Comparison of ENCODE assay signal across 1 cellular context in the genomic region with DNA sequence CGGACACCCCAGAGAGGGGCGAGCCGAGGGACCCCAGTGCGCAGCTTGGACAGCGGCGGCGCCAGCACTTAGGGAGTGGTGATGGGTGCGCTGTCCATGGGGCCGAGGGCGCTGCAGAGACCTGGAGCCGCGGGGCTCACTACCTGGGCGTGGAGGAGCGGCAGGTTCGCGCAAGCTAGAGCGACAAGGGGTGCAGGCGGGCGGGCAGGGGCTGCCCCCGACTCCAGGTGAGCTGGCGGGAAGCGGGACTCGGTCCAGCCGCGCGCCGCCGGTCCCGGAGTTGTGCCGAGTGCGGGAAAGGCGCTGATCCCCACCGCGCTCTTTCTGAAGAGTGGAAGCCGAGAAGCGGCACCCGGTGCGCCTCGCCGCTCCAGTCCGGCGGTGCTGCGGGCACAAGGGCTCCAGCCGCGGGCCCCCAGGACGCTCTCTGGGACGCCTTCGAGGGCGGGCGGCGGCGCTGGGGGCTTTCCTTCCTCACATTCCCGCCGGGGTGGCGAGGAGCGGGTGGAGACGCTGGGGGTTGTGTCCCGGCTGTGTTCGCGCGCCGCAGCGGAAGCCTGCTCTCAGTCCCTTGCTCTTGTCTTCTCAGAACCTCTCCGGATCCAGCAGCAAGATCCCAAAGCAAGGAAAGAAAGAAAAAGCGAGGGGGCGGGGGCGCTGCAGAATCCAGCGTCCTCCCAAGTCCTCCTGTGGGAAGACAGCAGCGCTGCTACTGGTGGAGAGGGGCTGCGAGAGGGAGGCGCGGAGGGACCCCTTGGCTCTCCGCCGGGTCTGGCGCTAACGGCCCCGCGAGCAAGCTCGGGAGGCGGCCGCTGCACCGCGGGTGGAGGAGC.
TF ChIP-seq lines count a peak whose summit lies in the region.

A gene with protein sequence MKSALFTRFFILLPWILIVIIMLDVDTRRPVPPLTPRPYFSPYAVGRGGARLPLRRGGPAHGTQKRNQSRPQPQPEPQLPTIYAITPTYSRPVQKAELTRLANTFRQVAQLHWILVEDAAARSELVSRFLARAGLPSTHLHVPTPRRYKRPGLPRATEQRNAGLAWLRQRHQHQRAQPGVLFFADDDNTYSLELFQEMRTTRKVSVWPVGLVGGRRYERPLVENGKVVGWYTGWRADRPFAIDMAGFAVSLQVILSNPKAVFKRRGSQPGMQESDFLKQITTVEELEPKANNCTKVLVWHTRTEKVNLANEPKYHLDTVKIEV (minus strand): TSS at position 610 of the 833 bp plus-strand sequence. CDS start 631 bp downstream, outside the sequence.

TF ChIP-seq in HCT116, 20 proteins besides CTCF, POLR2A, EP300 and RAD21 (continued from another document):
- TF ChIP-seq, protein P1, sequence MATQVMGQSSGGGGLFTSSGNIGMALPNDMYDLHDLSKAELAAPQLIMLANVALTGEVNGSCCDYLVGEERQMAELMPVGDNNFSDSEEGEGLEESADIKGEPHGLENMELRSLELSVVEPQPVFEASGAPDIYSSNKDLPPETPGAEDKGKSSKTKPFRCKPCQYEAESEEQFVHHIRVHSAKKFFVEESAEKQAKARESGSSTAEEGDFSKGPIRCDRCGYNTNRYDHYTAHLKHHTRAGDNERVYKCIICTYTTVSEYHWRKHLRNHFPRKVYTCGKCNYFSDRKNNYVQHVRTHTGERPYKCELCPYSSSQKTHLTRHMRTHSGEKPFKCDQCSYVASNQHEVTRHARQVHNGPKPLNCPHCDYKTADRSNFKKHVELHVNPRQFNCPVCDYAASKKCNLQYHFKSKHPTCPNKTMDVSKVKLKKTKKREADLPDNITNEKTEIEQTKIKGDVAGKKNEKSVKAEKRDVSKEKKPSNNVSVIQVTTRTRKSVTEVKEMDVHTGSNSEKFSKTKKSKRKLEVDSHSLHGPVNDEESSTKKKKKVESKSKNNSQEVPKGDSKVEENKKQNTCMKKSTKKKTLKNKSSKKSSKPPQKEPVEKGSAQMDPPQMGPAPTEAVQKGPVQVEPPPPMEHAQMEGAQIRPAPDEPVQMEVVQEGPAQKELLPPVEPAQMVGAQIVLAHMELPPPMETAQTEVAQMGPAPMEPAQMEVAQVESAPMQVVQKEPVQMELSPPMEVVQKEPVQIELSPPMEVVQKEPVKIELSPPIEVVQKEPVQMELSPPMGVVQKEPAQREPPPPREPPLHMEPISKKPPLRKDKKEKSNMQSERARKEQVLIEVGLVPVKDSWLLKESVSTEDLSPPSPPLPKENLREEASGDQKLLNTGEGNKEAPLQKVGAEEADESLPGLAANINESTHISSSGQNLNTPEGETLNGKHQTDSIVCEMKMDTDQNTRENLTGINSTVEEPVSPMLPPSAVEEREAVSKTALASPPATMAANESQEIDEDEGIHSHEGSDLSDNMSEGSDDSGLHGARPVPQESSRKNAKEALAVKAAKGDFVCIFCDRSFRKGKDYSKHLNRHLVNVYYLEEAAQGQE (IDR thresholded peaks at IDR 0.05; ENCODE audit: low read depth) = no peak
- TF ChIP-seq JUND (IDR thresholded peaks at IDR 0.05) = no peak
- TF ChIP-seq EZH2 (IDR thresholded peaks at IDR 0.05) = no peak
- TF ChIP-seq, protein P2, sequence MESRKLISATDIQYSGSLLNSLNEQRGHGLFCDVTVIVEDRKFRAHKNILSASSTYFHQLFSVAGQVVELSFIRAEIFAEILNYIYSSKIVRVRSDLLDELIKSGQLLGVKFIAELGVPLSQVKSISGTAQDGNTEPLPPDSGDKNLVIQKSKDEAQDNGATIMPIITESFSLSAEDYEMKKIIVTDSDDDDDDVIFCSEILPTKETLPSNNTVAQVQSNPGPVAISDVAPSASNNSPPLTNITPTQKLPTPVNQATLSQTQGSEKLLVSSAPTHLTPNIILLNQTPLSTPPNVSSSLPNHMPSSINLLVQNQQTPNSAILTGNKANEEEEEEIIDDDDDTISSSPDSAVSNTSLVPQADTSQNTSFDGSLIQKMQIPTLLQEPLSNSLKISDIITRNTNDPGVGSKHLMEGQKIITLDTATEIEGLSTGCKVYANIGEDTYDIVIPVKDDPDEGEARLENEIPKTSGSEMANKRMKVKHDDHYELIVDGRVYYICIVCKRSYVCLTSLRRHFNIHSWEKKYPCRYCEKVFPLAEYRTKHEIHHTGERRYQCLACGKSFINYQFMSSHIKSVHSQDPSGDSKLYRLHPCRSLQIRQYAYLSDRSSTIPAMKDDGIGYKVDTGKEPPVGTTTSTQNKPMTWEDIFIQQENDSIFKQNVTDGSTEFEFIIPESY (IDR thresholded peaks at IDR 0.05; ENCODE audit: extremely low read depth, insufficient replicate concordance, low read length) = no peak
- no peak for TF ChIP-seq CBX3 (IDR thresholded peaks at IDR 0.05; ENCODE audit: low read depth)
- TF ChIP-seq EGR1 (IDR thresholded peaks at IDR 0.05; ENCODE audit: low read depth) = no peak
- no peak for TF ChIP-seq EZH2phosphoT487 (IDR thresholded peaks at IDR 0.05; ENCODE audit: borderline replicate concordance)
- no peak for TF ChIP-seq ZFX (IDR thresholded peaks at IDR 0.05)
- TF ChIP-seq YY1 (IDR thresholded peaks at IDR 0.05; ENCODE audit: extremely low read depth, insufficient replicate concordance, low read depth, low read length) = no peak
- TF ChIP-seq SRF (IDR thresholded peaks at IDR 0.05; ENCODE audit: low read depth) = no peak
- TF ChIP-seq TCF7L2 (IDR thresholded peaks at IDR 0.05; ENCODE audit: borderline replicate concordance, extremely low read depth, insufficient read depth, insufficient read length) = no peak
- no peak for TF ChIP-seq ZNF274 (IDR thresholded peaks at IDR 0.05; ENCODE audit: low read depth, low read length)
- TF ChIP-seq, protein P3, sequence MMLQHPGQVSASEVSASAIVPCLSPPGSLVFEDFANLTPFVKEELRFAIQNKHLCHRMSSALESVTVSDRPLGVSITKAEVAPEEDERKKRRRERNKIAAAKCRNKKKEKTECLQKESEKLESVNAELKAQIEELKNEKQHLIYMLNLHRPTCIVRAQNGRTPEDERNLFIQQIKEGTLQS (IDR thresholded peaks at IDR 0.05) = no peak
- TF ChIP-seq ELF1 (IDR thresholded peaks at IDR 0.05; ENCODE audit: borderline replicate concordance, low read depth) = no peak
- TF ChIP-seq POLR2AphosphoS5 (IDR thresholded peaks at IDR 0.05; ENCODE audit: low read depth, low read length) = no peak
- TF ChIP-seq SP1 (IDR thresholded peaks at IDR 0.05; ENCODE audit: low read depth) = no peak
